1 cellular context compared by ENCODE assay signal in genomic region chr16:62950351-62950750, GRCh38.
TF ChIP-seq lines count a peak whose summit lies in the region.

No MANE protein-coding gene starts in this region.

TF ChIP-seq in H1, 55 proteins besides CTCF, POLR2A, EP300 and RAD21 (continued from another document):
- TF ChIP-seq SP4 (IDR thresholded peaks at IDR 0.05; ENCODE audit: low read length) (no peak), BRCA1 (IDR thresholded peaks at IDR 0.05; ENCODE audit: low read depth, low read length) (no peak), HDAC2 (IDR thresholded peaks at IDR 0.05; ENCODE audit: borderline replicate concordance in 1 of 2, low read depth in 2 of 2, low read length in 2 of 2) (no peak), ZNF274 (IDR thresholded peaks at IDR 0.05; ENCODE audit: borderline replicate concordance, extremely low read depth, low read length) (no peak), CHD7 (IDR thresholded peaks at IDR 0.05; ENCODE audit: insufficient replicate concordance, low read length) (no peak), CHD2 (IDR thresholded peaks at IDR 0.05; ENCODE audit: low read length) (no peak), MAFK (IDR thresholded peaks at IDR 0.05; ENCODE audit: low read depth, low read length) (no peak), CBX5 (IDR thresholded peaks at IDR 0.05; ENCODE audit: low read depth, low read length) (no peak), EZH2 (IDR thresholded peaks at IDR 0.05; ENCODE audit: low read depth, low read length, severe bottlenecking) (no peak), SIX5 (IDR thresholded peaks at IDR 0.05; ENCODE audit: low read depth, low read length) (no peak), ATF2 (IDR thresholded peaks at IDR 0.05; ENCODE audit: low read length) (no peak)
